Comparison of ENCODE assay signal across 22 cellular contexts in genomic region chr6:133108377-133108776, GRCh38.
DNase-seq lines count a peak whose midpoint lies in the region; TF ChIP-seq lines count a peak whose summit lies in the region.
"Had no signal": no experiment of that assay in that cellular context is flagged by ENCODE, and none has a peak within 500 bp of the region (broad histone marks: within the 10 kb centered on the region; RNA-seq: fewer than 3 reads in every experiment).

No MANE protein-coding gene starts in this region.

- H2AK5ac ChIP-seq in neuronal stem cell (ENCODE audit: low read depth, low read length) = no peak overlapping the region

- H3K9me3 ChIP-seq in HEK293 (ENCODE audit: control insufficient read depth, insufficient read depth, low read depth, low read length) (no peaks in the 10 kb centered on the region), adipocyte (ENCODE audit: control insufficient read depth, low read length) (no peaks in the 10 kb centered on the region), neuronal stem cell (replicated peaks in 1 of 2; ENCODE audit: control insufficient read depth in 2 of 2, insufficient read depth in 1 of 2, low read depth in 1 of 2, low read length in 2 of 2) (no peaks in the 10 kb centered on the region)
- H3K9me3 ChIP-seq: A549 had no signal

- H3K36me3 ChIP-seq in HEK293 (ENCODE audit: control insufficient read depth in 2 of 2, insufficient read depth in 1 of 2, low read length in 2 of 2) (no peaks in the 10 kb centered on the region), adipocyte (ENCODE audit: control insufficient read depth, insufficient read depth, low read length, severe bottlenecking) (no peaks in the 10 kb centered on the region), neuronal stem cell (replicated peaks in 1 of 2; ENCODE audit: control insufficient read depth in 2 of 2, insufficient read depth in 2 of 2, low read length in 2 of 2) (no peaks in the 10 kb centered on the region), brain microvascular endothelial cell (replicated peaks) (no peaks in the 10 kb centered on the region)

- no peaks in the 10 kb centered on the region for H3K4me1 ChIP-seq in HEK293 (ENCODE audit: control insufficient read depth, insufficient read depth, low read length)
- no peaks in the 10 kb centered on the region for H3K4me1 ChIP-seq in adipocyte (ENCODE audit: control insufficient read depth, insufficient read depth, low read length)
- no peaks in the 10 kb centered on the region for H3K4me1 ChIP-seq in neuronal stem cell (ENCODE audit: control insufficient read depth in 2 of 2, insufficient read depth in 1 of 2, low read depth in 1 of 2, low read length in 2 of 2)
- H3K4me1 ChIP-seq: A549 had no signal

- no peak for TF ChIP-seq CTCF in HEK293 (tag by site-specific recombination; IDR thresholded peaks at IDR 0.05)
- no peak for TF ChIP-seq CTCF in brain microvascular endothelial cell (IDR thresholded peaks at IDR 0.05; ENCODE audit: low read depth, low read length, missing control alignments)

- no peak overlapping the region for H4K8ac ChIP-seq in neuronal stem cell (ENCODE audit: low read depth, low read length)

- H3K14ac ChIP-seq in neuronal stem cell (ENCODE audit: low read length) = no peak overlapping the region

- H3K79me1 ChIP-seq in neuronal stem cell (ENCODE audit: low read depth, low read length) = no peaks in the 10 kb centered on the region

- H3K4me3 Mint-ChIP-seq in activated CD4-positive, alpha-beta T cell treated with anti-CD3 and anti-CD28 coated beads, Interleukin-2, amount 10 ng/mL, durations not matched to agents 7 days and 5 days = no peak overlapping the region
- H3K4me3 Mint-ChIP-seq: CD4-positive, CD25-positive, alpha-beta regulatory T cell had no signal

- H2BK120ac ChIP-seq in neuronal stem cell (ENCODE audit: low read depth, low read length) = no peak overlapping the region

- H2AFZ ChIP-seq in neuronal stem cell (ENCODE audit: low read length) = peak overlapping the region; percentile 31

- peak; percentile 39 for DNase-seq in adipocyte (ENCODE audit: low read depth)
- peak; percentile 41 for DNase-seq in fibroblast of the conjunctiva (ENCODE audit: low read depth)
- DNase-seq in neuronal stem cell (ENCODE audit: low spot score) = no peak
- DNase-seq in activated CD4-positive, alpha-beta T cell treated with anti-CD3 and anti-CD28 coated beads, Interleukin-2, amount 10 ng/mL, durations not matched to agents 7 days and 5 days = no peak
- DNase-seq in SKM-1 (lab: John Stamatoyannopoulos, UW; ENCODE audit: unreplicated experiment) = no peak
- DNase-seq in brain microvascular endothelial cell = no peak
- DNase-seq in COLO829 (ENCODE audit: low spot score) = no peak
- DNase-seq: CD4-positive, CD25-positive, alpha-beta regulatory T cell; COR-L47; DMS79; KBM-7; MM.1S; NCI-H1092; NCI-H1436; NCI-H1930; NCI-H226; NCI-H510A treated with DMSO at 0.1 percent for 48 hours; NCI-H748 treated with DMSO at 0.1 percent for 48 hours; NK-92 treated with Interleukin-12 subunit alpha and Interleukin-12 subunit beta, amount 100 ng/mL, for 24 hours had no signal

- H2BK15ac ChIP-seq in neuronal stem cell (ENCODE audit: low read length) = no peak overlapping the region

- H3K36me3 Mint-ChIP-seq in activated CD4-positive, alpha-beta T cell treated with anti-CD3 and anti-CD28 coated beads, Interleukin-2, amount 10 ng/mL, durations not matched to agents 7 days and 5 days (ENCODE audit: low read depth) = no peaks in the 10 kb centered on the region
- H3K36me3 Mint-ChIP-seq: CD4-positive, CD25-positive, alpha-beta regulatory T cell had no signal

- CTCF ChIA-PET in HEK293 (lab: Yijun Ruan, JAX) = interaction anchor here (0.6 kb wide), 2 partner anchors 341 to 810 kb away, joined by 3 read pairs; no protein-coding TSS in a partner anchor
- CTCF ChIA-PET in activated CD4-positive, alpha-beta T cell treated with anti-CD3 and anti-CD28 coated beads, Interleukin-2, amount 10 ng/mL, durations not matched to agents 7 days and 5 days (lab: Charles Lee) = no interaction called here

- no peak overlapping the region for H3K4ac ChIP-seq in neuronal stem cell (ENCODE audit: low read length)

- WGBS in neuronal stem cell (ENCODE audit: extremely low coverage in 2 of 2, insufficient read length in 2 of 2, insufficient replicate concordance in 1 of 2), 2 donors = no CpG with 5 or more reads among the region's 2 CpGs

- H3K9ac ChIP-seq in adipocyte (ENCODE audit: low read length) (no peak overlapping the region), neuronal stem cell (ENCODE audit: low read depth, low read length, poor library complexity) (no peak overlapping the region)

- H3K18ac ChIP-seq in neuronal stem cell (ENCODE audit: low read length) = no peak overlapping the region

- no peak overlapping the region for H2BK5ac ChIP-seq in neuronal stem cell (ENCODE audit: low read length)

- H3K4me1 Mint-ChIP-seq in activated CD4-positive, alpha-beta T cell treated with anti-CD3 and anti-CD28 coated beads, Interleukin-2, amount 10 ng/mL, durations not matched to agents 7 days and 5 days = no peaks in the 10 kb centered on the region
- H3K4me1 Mint-ChIP-seq: CD4-positive, CD25-positive, alpha-beta regulatory T cell had no signal

- H3K27ac ChIP-seq in HEK293 (ENCODE audit: extremely low read depth, low read depth, low read length) = no peak overlapping the region
- H3K27ac ChIP-seq in neuronal stem cell (replicated peaks; ENCODE audit: low read length) = no peak overlapping the region
- no peak overlapping the region for H3K27ac ChIP-seq in brain microvascular endothelial cell
- H3K27ac ChIP-seq: A549, HL-60 had no signal

- H4K91ac ChIP-seq in neuronal stem cell (ENCODE audit: low read depth, low read length, poor library complexity) = no peak overlapping the region

- H3K27me3 Mint-ChIP-seq in activated CD4-positive, alpha-beta T cell treated with anti-CD3 and anti-CD28 coated beads, Interleukin-2, amount 10 ng/mL, durations not matched to agents 7 days and 5 days = no peaks in the 10 kb centered on the region
- H3K27me3 Mint-ChIP-seq: CD4-positive, CD25-positive, alpha-beta regulatory T cell had no signal

- H3K27me3 ChIP-seq in adipocyte (replicated peaks; ENCODE audit: control insufficient read depth, insufficient read depth, low read length) = no peaks in the 10 kb centered on the region
- no peaks in the 10 kb centered on the region for H3K27me3 ChIP-seq in neuronal stem cell (ENCODE audit: control insufficient read depth in 3 of 3, insufficient read depth in 3 of 3, low read depth in 1 of 3, low read length in 3 of 3)
- H3K27me3 ChIP-seq in brain microvascular endothelial cell (replicated peaks) = no peaks in the 10 kb centered on the region

- no peak overlapping the region for H3K27ac Mint-ChIP-seq in activated CD4-positive, alpha-beta T cell treated with anti-CD3 and anti-CD28 coated beads, Interleukin-2, amount 10 ng/mL, durations not matched to agents 7 days and 5 days
- H3K27ac Mint-ChIP-seq: CD4-positive, CD25-positive, alpha-beta regulatory T cell had no signal

- no peak overlapping the region for H3K4me2 ChIP-seq in neuronal stem cell (ENCODE audit: insufficient read depth, low read length, poor library complexity, severe bottlenecking)
- H3K4me2 ChIP-seq: A549 had no signal

- no peak overlapping the region for H3K4me3 ChIP-seq in HEK293 (ENCODE audit: low read depth, low read length)
- H3K4me3 ChIP-seq in adipocyte (ENCODE audit: low read length) = no peak overlapping the region
- H3K4me3 ChIP-seq in neuronal stem cell (ENCODE audit: low read length in 2 of 2) = no peak overlapping the region
- no peak overlapping the region for H3K4me3 ChIP-seq in brain microvascular endothelial cell (ENCODE audit: low read depth, low read length)
- H3K4me3 ChIP-seq: A549 had no signal

- H3K9me3 Mint-ChIP-seq in activated CD4-positive, alpha-beta T cell treated with anti-CD3 and anti-CD28 coated beads, Interleukin-2, amount 10 ng/mL, durations not matched to agents 7 days and 5 days = no peaks in the 10 kb centered on the region

- no peak overlapping the region for H2BK12ac ChIP-seq in neuronal stem cell (ENCODE audit: low read length)

- in situ Hi-C loops in brain microvascular endothelial cell (cut with HindIII; ENCODE audit: low pct_ligation_motif_present, low sequenced_read_pairs) = no loop called here

- no peak overlapping the region for H3K23ac ChIP-seq in neuronal stem cell (ENCODE audit: low read depth, low read length, poor library complexity)

- POLR2A ChIA-PET in HEK293 (lab: Yijun Ruan, JAX) = no interaction called here
- POLR2A ChIA-PET in activated CD4-positive, alpha-beta T cell treated with anti-CD3 and anti-CD28 coated beads, Interleukin-2, amount 10 ng/mL, durations not matched to agents 7 days and 5 days (lab: Charles Lee) = no interaction called here

TF ChIP-seq in HEK293, 187 proteins besides CTCF, POLR2A, EP300 and RAD21:
- TF ChIP-seq ZNF350 (tag by site-specific recombination; IDR thresholded peaks at IDR 0.05) = 0 out of 2 replicates have a peak, but pooled peaks have one; percentile 17
- TF ChIP-seq INSM2 (tag by site-specific recombination; IDR thresholded peaks at IDR 0.05) = no peak

Comparison
In these comparisons a context has a peak if more than half of its experiments do, and no peak if none do; other contexts are left out.
1. DNase-seq: peak in adipocyte (single experiment) and fibroblast of the conjunctiva (single experiment); none in neuronal stem cell (single experiment), activated CD4-positive, alpha-beta T cell treated with anti-CD3 and anti-CD28 coated beads, Interleukin-2, amount 10 ng/mL, durations not matched to agents 7 days and 5 days (single experiment), SKM-1 (single experiment), brain microvascular endothelial cell (single experiment) and COLO829 (single experiment).